ENCODE assay signal across 8 cellular contexts in genomic region chr15:74461847-74462511, GRCh38. TPM values are rescaled to one million over a fixed set of nuclear protein-coding genes. Genes with fewer than 3 reads are reported as not detected.
A peak's percentile ranks its signal among the peaks of the same experiment; 100 is the strongest.
DNase-seq lines count a peak whose midpoint lies in the region; ATAC-seq and TF ChIP-seq lines count a peak whose summit lies in the region.

No MANE protein-coding gene starts in this region.

- peaks cover 16% of the 10 kb centered on the region for H3K36me3 Mint-ChIP-seq in neural crest cell (ENCODE audit: low read depth)

- DNase-seq in DMS114 treated with DMSO at 0.1 percent for 48 hours (lab: John Stamatoyannopoulos, UW; ENCODE audit: unreplicated experiment): peak; percentile 66
- peak; percentile 15 for DNase-seq in NAMALWA (ENCODE audit: low spot score)
- no peak for DNase-seq in colonic mucosa
- DNase-seq in neural crest cell (ENCODE audit: low read depth, low spot score): no peak
- DNase-seq in GM19238 (ENCODE audit: insufficient read length, low spot score): no peak
- DNase-seq in hepatic stellate cell (ENCODE audit: low spot score): no peak
- no peak for DNase-seq in mesenteric fat pad (ENCODE audit: low spot score)

- no peak for TF ChIP-seq CTCF in colonic mucosa (IDR thresholded peaks at IDR 0.05)
- TF ChIP-seq CTCF in neural crest cell (conservative IDR thresholded peaks at IDR 0.05): no peak

- no peak overlapping the region for H3K27ac ChIP-seq in colonic mucosa

- H3K27ac Mint-ChIP-seq in neural crest cell (ENCODE audit: unreplicated experiment): peak overlapping the region; percentile 92

- H3K4me3 ChIP-seq in colonic mucosa: peak overlapping the region; percentile 60

- peaks cover 31% of the 10 kb centered on the region for H3K4me1 Mint-ChIP-seq in neural crest cell

- H3K4me3 Mint-ChIP-seq in neural crest cell: peak overlapping the region; percentile 97

- H3K36me3 ChIP-seq in colonic mucosa: no peaks in the 10 kb centered on the region

- H3K27me3 ChIP-seq in colonic mucosa: no peaks in the 10 kb centered on the region

- H3K4me1 ChIP-seq in colonic mucosa: no peaks in the 10 kb centered on the region

- H3K9me3 ChIP-seq in colonic mucosa: no peaks in the 10 kb centered on the region

- peaks cover 2% of the 10 kb centered on the region for H3K9me3 Mint-ChIP-seq in neural crest cell

- no peaks in the 10 kb centered on the region for H3K27me3 Mint-ChIP-seq in neural crest cell (ENCODE audit: low read depth)

- no peak for ATAC-seq in HG03280 (IDR thresholded peaks at IDR 0.05; ENCODE audit: unreplicated experiment)

- peak overlapping the region in 1 of 2 donors; percentile 96 for H3K9ac ChIP-seq in colonic mucosa (ENCODE audit: low read depth in 2 of 2, low read length in 2 of 2)

- intact Hi-C loops in colonic mucosa (cut with DNase I): loop anchor here (10.0 kb wide), 2 partner anchors 83 to 153 kb away; partner anchors contain the start of genes ARID3B and CLK3

RNA-seq across cellular contexts. Expression of gene UBL7, which starts 1.0 kb away (rescaled TPM):
- 10 to 100 TPM; 32.2 to 43.8 TPM for total RNA-seq in colonic mucosa
- total RNA-seq in neural crest cell: 43.7 and 50.1 TPM in 2 replicates
- 32.4 TPM for total RNA-seq in mesenteric fat pad

RNA-seq across cellular contexts. Expression of gene SEMA7A, which starts 28.2 kb away (rescaled TPM):
- total RNA-seq in colonic mucosa (1 to 10 TPM; 1.8 to 2.0 TPM), neural crest cell (12.3 and 14.4 TPM in 2 replicates), mesenteric fat pad (2.1 TPM)

Comparison
In these comparisons a context has a peak if more than half of its experiments do, and no peak if none do; other contexts are left out.
1. DNase-seq: peak in DMS114 treated with DMSO at 0.1 percent for 48 hours (single experiment) and NAMALWA (single experiment); none in colonic mucosa (single experiment), neural crest cell (single experiment), GM19238 (single experiment), hepatic stellate cell (single experiment) and mesenteric fat pad (single experiment).